Comparison of ENCODE assay signal across 1 cellular context in the genomic region with DNA sequence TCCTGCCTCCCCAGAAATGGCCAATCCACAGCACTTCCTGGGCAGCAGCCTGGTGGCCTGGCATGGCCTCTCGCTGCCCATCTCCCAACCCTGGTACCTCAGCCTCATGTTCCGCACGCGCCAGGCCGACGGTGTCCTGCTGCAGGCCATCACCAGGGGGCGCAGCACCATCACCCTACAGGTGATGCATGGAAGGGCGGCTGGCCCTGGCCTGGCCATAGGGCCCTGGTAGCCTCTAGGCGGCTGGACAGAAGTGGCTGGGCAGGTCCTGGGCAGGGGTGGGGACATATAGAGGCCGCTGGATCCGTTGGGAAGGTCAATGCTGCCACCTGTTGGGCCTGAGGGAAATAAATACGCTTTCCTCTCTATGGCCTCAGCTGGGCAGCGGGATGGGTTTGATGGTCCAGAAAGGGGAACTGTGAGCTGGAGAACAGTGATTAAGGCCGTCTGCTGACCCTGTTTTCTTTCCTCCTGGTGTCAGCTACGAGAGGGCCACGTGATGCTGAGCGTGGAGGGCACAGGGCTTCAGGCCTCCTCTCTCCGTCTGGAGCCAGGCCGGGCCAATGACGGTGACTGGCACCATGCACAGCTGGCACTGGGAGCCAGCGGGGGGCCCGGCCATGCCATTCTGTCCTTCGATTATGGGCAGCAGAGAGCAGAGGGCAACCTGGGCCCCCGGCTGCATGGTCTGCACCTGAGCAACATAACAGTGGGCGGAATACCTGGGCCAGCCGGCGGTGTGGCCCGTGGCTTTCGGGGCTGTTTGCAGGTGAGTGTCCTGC.
A peak's percentile ranks its signal among the peaks of the same experiment; 100 is the strongest.
TF ChIP-seq lines count a peak whose summit lies in the region.

No MANE protein-coding gene starts in this region.

TF ChIP-seq in IMR-90, 13 proteins besides CTCF, POLR2A, EP300 and RAD21:
- peak; percentile 97 for TF ChIP-seq SMC3 (IDR thresholded peaks at IDR 0.05; ENCODE audit: low read depth, low read length)
- TF ChIP-seq RFX5 (IDR thresholded peaks at IDR 0.05; ENCODE audit: low read depth, low read length), result no peak
- TF ChIP-seq, protein P1, sequence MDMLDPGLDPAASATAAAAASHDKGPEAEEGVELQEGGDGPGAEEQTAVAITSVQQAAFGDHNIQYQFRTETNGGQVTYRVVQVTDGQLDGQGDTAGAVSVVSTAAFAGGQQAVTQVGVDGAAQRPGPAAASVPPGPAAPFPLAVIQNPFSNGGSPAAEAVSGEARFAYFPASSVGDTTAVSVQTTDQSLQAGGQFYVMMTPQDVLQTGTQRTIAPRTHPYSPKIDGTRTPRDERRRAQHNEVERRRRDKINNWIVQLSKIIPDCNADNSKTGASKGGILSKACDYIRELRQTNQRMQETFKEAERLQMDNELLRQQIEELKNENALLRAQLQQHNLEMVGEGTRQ (IDR thresholded peaks at IDR 0.05; ENCODE audit: low read depth, low read length), result no peak
- no peak for TF ChIP-seq CEBPB (IDR thresholded peaks at IDR 0.05; ENCODE audit: low read depth, low read length)
- 0 out of 2 replicates have a peak, but pooled peaks have one; percentile 12 for TF ChIP-seq BHLHE40 (IDR thresholded peaks at IDR 0.05; ENCODE audit: low read depth, low read length)
- no peak for TF ChIP-seq FOS (IDR thresholded peaks at IDR 0.05; ENCODE audit: low read depth, low read length)
- no peak for TF ChIP-seq NFE2L2 (IDR thresholded peaks at IDR 0.05; ENCODE audit: low read depth, low read length)
- TF ChIP-seq RCOR1 (IDR thresholded peaks at IDR 0.05; ENCODE audit: insufficient replicate concordance, low read length), result no peak
- no peak for TF ChIP-seq MAFK (IDR thresholded peaks at IDR 0.05; ENCODE audit: low read depth, low read length)
- no peak for TF ChIP-seq ELK1 (IDR thresholded peaks at IDR 0.05; ENCODE audit: borderline replicate concordance, low read depth, low read length)
- TF ChIP-seq MAZ (IDR thresholded peaks at IDR 0.05; ENCODE audit: borderline replicate concordance, low read depth, low read length), result peak; percentile 43; the same call in 1 of the 2 replicates
- peak; percentile 63; the same call in 1 of the 2 replicates for TF ChIP-seq MXI1 (IDR thresholded peaks at IDR 0.05; ENCODE audit: borderline replicate concordance, low read depth, low read length)
- TF ChIP-seq CHD1 (IDR thresholded peaks at IDR 0.05; ENCODE audit: low read depth, low read length), result no peak
